In the genomic region with DNA sequence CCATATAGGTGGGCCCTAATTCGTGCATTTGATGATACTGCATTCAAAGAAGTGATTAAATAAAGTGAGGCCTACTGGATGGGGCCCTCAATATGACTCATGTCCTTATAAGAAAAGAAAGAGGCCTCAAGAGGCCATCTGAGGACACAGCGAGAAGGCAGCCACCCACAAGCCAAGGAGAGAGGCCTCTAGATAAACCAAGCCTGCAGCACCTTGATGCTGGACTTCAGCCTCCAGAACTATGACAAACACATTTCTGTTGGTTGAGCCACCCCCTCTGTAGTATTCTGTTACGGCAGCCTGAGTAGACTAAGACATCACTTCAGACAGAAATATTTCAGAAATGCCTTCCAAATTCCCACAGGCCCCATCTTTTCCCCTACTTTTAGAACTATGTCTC, we compare ENCODE assay signal across 1 cellular context.
TF ChIP-seq lines count a peak whose summit lies in the region.

No MANE protein-coding gene starts in this region.

TF ChIP-seq in K562, 482 proteins besides CTCF, POLR2A, EP300 and RAD21:
- peak; percentile 3; the same call in 1 of the 2 replicates for TF ChIP-seq CBFA2T3 (IDR thresholded peaks at IDR 0.05)
- 0 out of 2 replicates have a peak, but pooled peaks have one; percentile 19 for TF ChIP-seq THRA (IDR thresholded peaks at IDR 0.05)
- TF ChIP-seq SAFB (IDR thresholded peaks at IDR 0.05; ENCODE audit: borderline replicate concordance, low read depth, low read length) = no peak
